ENCODE assay signal across 22 cellular contexts in the genomic region with DNA sequence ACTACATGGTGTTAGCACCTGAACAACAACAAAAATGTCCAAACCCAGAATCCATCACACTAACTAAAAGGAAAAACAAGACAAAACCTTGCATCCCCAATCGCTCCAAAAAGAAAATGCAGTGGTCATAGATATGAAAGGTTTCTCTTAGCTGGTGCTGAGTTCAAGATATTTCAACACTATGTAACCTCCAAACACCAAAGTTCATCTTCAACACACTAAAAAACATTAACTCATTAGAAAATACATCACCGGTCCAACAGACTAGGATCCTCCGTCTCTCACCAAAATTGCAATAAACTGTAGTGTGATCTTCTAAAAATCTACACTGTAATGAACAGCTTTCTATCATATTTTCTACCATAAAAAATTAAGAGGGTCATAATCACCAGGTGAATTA.
"Had no signal": no experiment of that assay in that cellular context is flagged by ENCODE, and none has a peak within 500 bp of the region (broad histone marks: within the 10 kb centered on the region; RNA-seq: fewer than 3 reads in every experiment).

No MANE protein-coding gene starts in this region.

- H3K4me3 ChIP-seq: SJSA1, SK-N-MC had no signal

- H3K27ac ChIP-seq: SJSA1, SK-N-MC had no signal

- DNase-seq: IMR-90, Karpas-422, KG1, MM.1S, NCI-H1092 treated with DMSO at 0.1 percent for 48 hours, NCI-H1436, NCI-H187, NCI-H2029, NCI-H2081 treated with DMSO at 0.1 percent for 48 hours, NCI-H2171, NCI-H226, NCI-H446, NCI-H510A, NCI-H524 treated with DMSO at 0.1 percent for 48 hours, NCI-H69, NCI-H774, Right ventricle myocardium superior, RPMI8226, SIG-M5 had no signal

- H3K9me3 ChIP-seq: SJSA1 had no signal

- FAIRE-seq: RCC 7860 had no signal

- H3K27me3 ChIP-seq: SJSA1 had no signal
